Comparison of ENCODE assay signal across 10 cellular contexts in genomic region chr1:185565314-185565713, GRCh38.
DNase-seq lines count a peak whose midpoint lies in the region; ATAC-seq, FAIRE-seq and TF ChIP-seq lines count a peak whose summit lies in the region.
"Had no signal": no experiment of that assay in that cellular context is flagged by ENCODE, and none has a peak within 500 bp of the region (broad histone marks: within the 10 kb centered on the region; RNA-seq: fewer than 3 reads in every experiment).

No MANE protein-coding gene starts in this region.

- intact Hi-C loops in cardiac septum (cut with DNase I): no loop called here

- no peak overlapping the region for H3K4me3 ChIP-seq in A549

- in situ Hi-C loops in G401 (cut with HindIII; ENCODE audit: low sequenced_read_pairs): no loop called here

- POLR2A ChIA-PET in A549 (lab: Yijun Ruan, JAX) (no interaction called here), RWPE1 (lab: Yijun Ruan, JAX; ENCODE audit: low non-redundant PET) (no interaction called here)

- FAIRE-seq in A549 (lab: Jason Lieb, UNC): peak; percentile 13
- FAIRE-seq: endometrium had no signal

- DNase-seq in A549 (ENCODE audit: low read depth in 1 of 2, low spot score in 1 of 2) (peak in 1 of 2 experiments; percentile 49), G401 (ENCODE audit: low spot score) (peak; percentile 34), RWPE1 (ENCODE audit: low spot score) (peak; percentile 95), cardiac septum (ENCODE audit: low spot score) (peak; percentile 74), epidermal melanocyte (ENCODE audit: insufficient read length, low spot score) (no peak)
- DNase-seq in activated T-cell treated with anti-CD3 and anti-CD28 coated beads, Interleukin-2, amount 50 U/mL, for 48 hours: no peak
- DNase-seq in activated naive CD4-positive, alpha-beta T cell treated with Interleukin-2 at 50 U/mL for 16 hours: no peak
- DNase-seq: NCI-H1436 treated with DMSO at 0.1 percent for 48 hours had no signal

- peak overlapping the region; percentile 22; the same call in 1 of the 3 replicates for H3K4me2 ChIP-seq in A549

- no peaks in the 10 kb centered on the region for H3K9me3 ChIP-seq in A549

- WGBS in A549 (ENCODE audit: missing lambda C conversion rate): 54% methylated on average over 5 of the region's 5 CpGs

- TF ChIP-seq RAD21 in A549 (conservative IDR thresholded peaks at IDR 0.05 in 1 of 2, IDR thresholded peaks at IDR 0.05 in 1 of 2): no peak

- no peak for TF ChIP-seq POLR2A in A549 (IDR thresholded peaks at IDR 0.05; ENCODE audit: low read length)

- H3K27ac ChIP-seq in A549 (peak overlapping the region in 1 of 2 experiments; percentile 38; a peak in 3 of 6 replicates), RWPE1 (peak overlapping the region; percentile 22; the same call in 1 of the 2 replicates)

- no peak for TF ChIP-seq EP300 in A549 (IDR thresholded peaks at IDR 0.05)

- CTCF ChIA-PET in A549 (lab: Yijun Ruan, JAX): interaction anchor here (1.1 to 1.8 kb wide), 3 partner anchors 20 to 115 kb away, joined by 3 to 7 read pairs (median 3); no protein-coding TSS in a partner anchor
- CTCF ChIA-PET in RWPE1 (lab: Yijun Ruan, JAX): interaction anchor here (0.6 to 1.1 kb wide), 2 partner anchors 30 to 277 kb away, joined by 3 read pairs; no protein-coding TSS in a partner anchor

- peak in 1 of 2 experiments; percentile 48; a peak in 3 of 6 replicates for ATAC-seq in A549
- no peak for ATAC-seq in HG03135 (IDR thresholded peaks at IDR 0.05; ENCODE audit: unreplicated experiment)

- peaks cover 4% of the 10 kb centered on the region; the same call in 1 of the 3 replicates for H3K4me1 ChIP-seq in A549

- no peak for TF ChIP-seq CTCF in A549 (IDR thresholded peaks at IDR 0.05)
- no peak for TF ChIP-seq CTCF in RWPE1 (conservative IDR thresholded peaks at IDR 0.05; ENCODE audit: low read depth)

TF ChIP-seq in A549, 52 proteins besides CTCF, POLR2A, EP300 and RAD21:
- peak; percentile 66; the same call in 1 of the 2 replicates for TF ChIP-seq GATA3 (IDR thresholded peaks at IDR 0.05; ENCODE audit: borderline replicate concordance)
- no peak for TF ChIP-seq MAX (IDR thresholded peaks at IDR 0.05)
- no peak for TF ChIP-seq FOSL2 (IDR thresholded peaks at IDR 0.05)
- peak; percentile 29 for TF ChIP-seq FOSL2 (CRISPR knock-in tag; IDR thresholded peaks at IDR 0.05)

Comparison
In these comparisons a context has a peak if more than half of its experiments do, and no peak if none do; other contexts are left out.
1. DNase-seq: peak in G401 (single experiment), RWPE1 (single experiment) and cardiac septum (single experiment); none in epidermal melanocyte (single experiment), activated T-cell treated with anti-CD3 and anti-CD28 coated beads, Interleukin-2, amount 50 U/mL, for 48 hours (0 of 2) and activated naive CD4-positive, alpha-beta T cell treated with Interleukin-2 at 50 U/mL for 16 hours (single experiment).